ENCODE assay signal across 16 cellular contexts in the genomic region with DNA sequence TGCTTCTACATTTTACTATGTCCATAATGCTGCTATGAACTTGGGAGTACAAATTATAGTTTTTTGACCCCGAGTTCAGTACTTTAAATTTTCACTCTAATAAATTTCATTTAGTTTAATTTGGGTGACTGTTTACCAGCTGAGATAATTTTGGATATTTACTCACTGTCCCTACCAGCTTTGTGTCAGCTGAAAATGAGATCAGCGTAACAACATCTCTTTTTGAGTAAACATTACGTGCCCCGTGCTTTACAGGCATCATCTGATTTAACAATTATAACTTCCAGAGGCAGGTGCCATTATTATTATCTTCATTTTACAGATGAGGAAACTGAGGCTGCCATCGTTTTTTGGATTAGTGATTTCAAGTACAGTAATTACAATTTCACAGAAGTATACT. TPM values are rescaled to one million over a fixed set of nuclear protein-coding genes. Genes with fewer than 3 reads are reported as not detected.
DNase-seq lines count a peak whose midpoint lies in the region; TF ChIP-seq lines count a peak whose summit lies in the region.
"Had no signal": no experiment of that assay in that cellular context is flagged by ENCODE, and none has a peak within 500 bp of the region (broad histone marks: within the 10 kb centered on the region; RNA-seq: fewer than 3 reads in every experiment).

No MANE protein-coding gene starts in this region.

- TF ChIP-seq CTCF in type B pancreatic cell (conservative IDR thresholded peaks at IDR 0.05) = no peak

- H3K4me3 Mint-ChIP-seq in activated naive CD8-positive, alpha-beta T cell = peak overlapping the region; percentile 21
- no peak overlapping the region for H3K4me3 Mint-ChIP-seq in activated naive CD8-positive, alpha-beta T cell treated with anti-CD3 and anti-CD28 coated beads for 36 hours
- H3K4me3 Mint-ChIP-seq in activated CD4-positive, alpha-beta memory T cell treated with anti-CD3 and anti-CD28 coated beads, Interleukin-2, amount 10 ng/mL, durations not matched to agents 7 days and 5 days = no peak overlapping the region
- H3K4me3 Mint-ChIP-seq in immature natural killer cell (peak overlapping the region in 1 of 5 donors; percentile 66), type B pancreatic cell (no peak overlapping the region)
- H3K4me3 Mint-ChIP-seq: H9 had no signal

- H3K4me1 Mint-ChIP-seq in activated naive CD8-positive, alpha-beta T cell (ENCODE audit: low read depth) = peaks cover 26% of the 10 kb centered on the region
- H3K4me1 Mint-ChIP-seq in activated naive CD8-positive, alpha-beta T cell treated with anti-CD3 and anti-CD28 coated beads for 36 hours = peaks cover 14% of the 10 kb centered on the region
- peaks cover 25% of the 10 kb centered on the region for H3K4me1 Mint-ChIP-seq in activated CD4-positive, alpha-beta memory T cell treated with anti-CD3 and anti-CD28 coated beads, Interleukin-2, amount 10 ng/mL, durations not matched to agents 7 days and 5 days
- H3K4me1 Mint-ChIP-seq in immature natural killer cell (peaks cover 19 to 25% of the 10 kb centered on the region in 2 donors), type B pancreatic cell (ENCODE audit: unreplicated experiment) (peaks cover 10% of the 10 kb centered on the region)

- H3K36me3 Mint-ChIP-seq in activated naive CD8-positive, alpha-beta T cell = peaks cover 2% of the 10 kb centered on the region
- H3K36me3 Mint-ChIP-seq in activated naive CD8-positive, alpha-beta T cell treated with anti-CD3 and anti-CD28 coated beads for 36 hours = no peaks in the 10 kb centered on the region
- no peaks in the 10 kb centered on the region for H3K36me3 Mint-ChIP-seq in activated CD4-positive, alpha-beta memory T cell treated with anti-CD3 and anti-CD28 coated beads, Interleukin-2, amount 10 ng/mL, durations not matched to agents 7 days and 5 days (ENCODE audit: low read depth)
- H3K36me3 Mint-ChIP-seq in immature natural killer cell (no peaks in the 10 kb centered on the region), type B pancreatic cell (peaks cover 9% of the 10 kb centered on the region)

- CTCF ChIA-PET in activated CD4-positive, alpha-beta memory T cell treated with anti-CD3 and anti-CD28 coated beads, Interleukin-2, amount 10 ng/mL, durations not matched to agents 7 days and 5 days (lab: Charles Lee) = interaction anchor here (1.0 to 1.2 kb wide), 2 partner anchors 16 to 183 kb away, joined by 3 read pairs; no protein-coding TSS in a partner anchor

- no peaks in the 10 kb centered on the region for H3K9me3 Mint-ChIP-seq in activated naive CD8-positive, alpha-beta T cell (ENCODE audit: low read depth)
- H3K9me3 Mint-ChIP-seq in activated naive CD8-positive, alpha-beta T cell treated with anti-CD3 and anti-CD28 coated beads for 36 hours = no peaks in the 10 kb centered on the region
- no peaks in the 10 kb centered on the region for H3K9me3 Mint-ChIP-seq in activated CD4-positive, alpha-beta memory T cell treated with anti-CD3 and anti-CD28 coated beads, Interleukin-2, amount 10 ng/mL, durations not matched to agents 7 days and 5 days
- no peaks in the 10 kb centered on the region for H3K9me3 Mint-ChIP-seq in immature natural killer cell
- H3K9me3 Mint-ChIP-seq in type B pancreatic cell = no peaks in the 10 kb centered on the region
- H3K9me3 Mint-ChIP-seq: H9 had no signal

- peak overlapping the region; percentile 70 for H3K27ac Mint-ChIP-seq in activated naive CD8-positive, alpha-beta T cell
- no peak overlapping the region for H3K27ac Mint-ChIP-seq in activated naive CD8-positive, alpha-beta T cell treated with anti-CD3 and anti-CD28 coated beads for 36 hours
- peak overlapping the region; percentile 77 for H3K27ac Mint-ChIP-seq in activated CD4-positive, alpha-beta memory T cell treated with anti-CD3 and anti-CD28 coated beads, Interleukin-2, amount 10 ng/mL, durations not matched to agents 7 days and 5 days
- H3K27ac Mint-ChIP-seq in immature natural killer cell (peak overlapping the region in 5 of 6 donors; percentile 47 to 87 (median 76)), type B pancreatic cell (peak overlapping the region; percentile 86)

- POLR2A ChIA-PET in activated CD4-positive, alpha-beta memory T cell treated with anti-CD3 and anti-CD28 coated beads, Interleukin-2, amount 10 ng/mL, durations not matched to agents 7 days and 5 days (lab: Charles Lee) = no interaction called here

- H3K27me3 Mint-ChIP-seq in activated naive CD8-positive, alpha-beta T cell = no peaks in the 10 kb centered on the region
- H3K27me3 Mint-ChIP-seq in activated naive CD8-positive, alpha-beta T cell treated with anti-CD3 and anti-CD28 coated beads for 36 hours = no peaks in the 10 kb centered on the region
- H3K27me3 Mint-ChIP-seq in activated CD4-positive, alpha-beta memory T cell treated with anti-CD3 and anti-CD28 coated beads, Interleukin-2, amount 10 ng/mL, durations not matched to agents 7 days and 5 days = no peaks in the 10 kb centered on the region
- no peaks in the 10 kb centered on the region for H3K27me3 Mint-ChIP-seq in immature natural killer cell (ENCODE audit: low read depth in 3 of 3)
- no peaks in the 10 kb centered on the region for H3K27me3 Mint-ChIP-seq in type B pancreatic cell

- DNase-seq in activated naive CD8-positive, alpha-beta T cell treated with anti-CD3 and anti-CD28 coated beads for 36 hours = no peak
- no peak for DNase-seq in activated CD4-positive, alpha-beta memory T cell treated with anti-CD3 and anti-CD28 coated beads, Interleukin-2, amount 10 ng/mL, durations not matched to agents 7 days and 5 days
- DNase-seq in immature natural killer cell (no peak), type B pancreatic cell (ENCODE audit: extremely low spot score, unreplicated experiment) (no peak), SW480 (ENCODE audit: low spot score) (no peak), GM03348 (ENCODE audit: low spot score) (no peak), NCI-H1417 (lab: John Stamatoyannopoulos, UW) (no peak)
- DNase-seq: DMS79, H9, KG1, NCI-H2081 treated with DMSO at 0.1 percent for 48 hours, NCI-H2227 treated with DMSO at 0.1 percent for 48 hours, NCI-H524 treated with DMSO at 0.1 percent for 48 hours, Peyer's patch, Right ventricle myocardium superior had no signal

RNA-seq across cellular contexts. Expression of a gene that starts 15.0 kb away (rescaled TPM):
- 10 to 100 TPM; 13.1 to 14.0 TPM for total RNA-seq in activated naive CD8-positive, alpha-beta T cell treated with anti-CD3 and anti-CD28 coated beads for 36 hours
- 10 to 100 TPM; 13.0 to 14.9 TPM for total RNA-seq in activated CD4-positive, alpha-beta memory T cell treated with anti-CD3 and anti-CD28 coated beads, Interleukin-2, amount 10 ng/mL, durations not matched to agents 7 days and 5 days
- 1 to 10 TPM; 6.2 to 9.7 (median 7.4) TPM for polyA plus RNA-seq in immature natural killer cell
- 31.7 and 34.3 TPM in 2 replicates for total RNA-seq in type B pancreatic cell (ENCODE audit: low replicate concordance)

RNA-seq across cellular contexts. Expression of a gene that starts 37.5 kb away (rescaled TPM):
- 1 to 10 TPM; 1.3 to 1.8 TPM for total RNA-seq in activated naive CD8-positive, alpha-beta T cell treated with anti-CD3 and anti-CD28 coated beads for 36 hours
- total RNA-seq in activated CD4-positive, alpha-beta memory T cell treated with anti-CD3 and anti-CD28 coated beads, Interleukin-2, amount 10 ng/mL, durations not matched to agents 7 days and 5 days = 1 to 10 TPM; 2.9 to 4.3 TPM
- polyA plus RNA-seq in immature natural killer cell = 1 to 10 TPM; 2.7 to 6.2 (median 4.2) TPM
- total RNA-seq in type B pancreatic cell (ENCODE audit: low replicate concordance) = 1.5 and 2.8 TPM in 2 replicates

RNA-seq across cellular contexts. Expression of a gene that starts 37.6 kb away (rescaled TPM):
- 10 to 100 TPM in 1 of 2 experiments, 1 to 10 TPM in 1; 9.3 to 10.7 TPM for total RNA-seq in activated naive CD8-positive, alpha-beta T cell treated with anti-CD3 and anti-CD28 coated beads for 36 hours
- total RNA-seq in activated CD4-positive, alpha-beta memory T cell treated with anti-CD3 and anti-CD28 coated beads, Interleukin-2, amount 10 ng/mL, durations not matched to agents 7 days and 5 days = 1 to 10 TPM; 7.4 to 8.1 TPM
- polyA plus RNA-seq in immature natural killer cell = 1 to 10 TPM in 1 of 3 donors, under 1 TPM in 2; 0.43 to 1.9 (median 0.48) TPM
- 12.2 and 18.8 TPM in 2 replicates for total RNA-seq in type B pancreatic cell (ENCODE audit: low replicate concordance)

RNA-seq across cellular contexts. Expression of a gene that starts 43.4 kb away (rescaled TPM):
- 1 to 10 TPM; 7.8 to 9.4 TPM for total RNA-seq in activated naive CD8-positive, alpha-beta T cell treated with anti-CD3 and anti-CD28 coated beads for 36 hours
- 10 to 100 TPM; 12.2 to 14.0 TPM for total RNA-seq in activated CD4-positive, alpha-beta memory T cell treated with anti-CD3 and anti-CD28 coated beads, Interleukin-2, amount 10 ng/mL, durations not matched to agents 7 days and 5 days
- 10 to 100 TPM; 10.2 to 17.9 (median 10.3) TPM for polyA plus RNA-seq in immature natural killer cell
- 4.7 and 6.5 TPM in 2 replicates for total RNA-seq in type B pancreatic cell (ENCODE audit: low replicate concordance)

RNA-seq across cellular contexts. Expression of a gene that starts 44.0 kb away (rescaled TPM):
- 10 to 100 TPM; 48.0 to 50.3 TPM for total RNA-seq in activated naive CD8-positive, alpha-beta T cell treated with anti-CD3 and anti-CD28 coated beads for 36 hours
- total RNA-seq in activated CD4-positive, alpha-beta memory T cell treated with anti-CD3 and anti-CD28 coated beads, Interleukin-2, amount 10 ng/mL, durations not matched to agents 7 days and 5 days = 10 to 100 TPM; 43.5 to 44.1 TPM
- polyA plus RNA-seq in immature natural killer cell = 10 to 100 TPM; 31.0 to 51.2 (median 39.2) TPM
- total RNA-seq in type B pancreatic cell (ENCODE audit: low replicate concordance) = 19.9 and 31.6 TPM in 2 replicates
